In the genomic region with DNA sequence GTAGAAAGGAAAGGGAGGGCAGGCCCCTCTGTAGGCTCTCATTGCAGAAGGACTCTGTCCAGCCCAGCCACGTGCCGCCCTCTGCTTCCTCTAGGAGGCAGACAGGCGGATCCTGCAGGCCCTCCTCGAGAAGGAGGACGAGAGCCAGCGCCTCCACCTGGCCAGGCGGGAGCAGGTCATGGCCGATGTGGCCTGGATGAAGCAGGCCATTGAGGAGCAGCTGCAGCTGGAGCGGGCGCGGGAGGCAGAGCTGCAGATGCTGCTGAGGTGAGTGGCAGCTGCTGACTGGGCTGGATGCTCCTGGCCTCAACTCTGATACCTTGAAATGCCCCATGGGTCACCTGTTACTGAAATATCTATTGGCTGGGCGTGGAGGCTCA, we compare ENCODE assay signal across 8 cellular contexts. TPM values are rescaled to one million over a fixed set of nuclear protein-coding genes. Genes with fewer than 3 reads are reported as not detected.
DNase-seq lines count a peak whose midpoint lies in the region; TF ChIP-seq lines count a peak whose summit lies in the region.

No MANE protein-coding gene starts in this region.

- H3K27ac ChIP-seq in Karpas-422 (ENCODE audit: low read length), result no peak overlapping the region
- H3K27ac ChIP-seq in effector memory CD4-positive, alpha-beta T cell (ENCODE audit: insufficient read depth, low read length, poor library complexity, severe bottlenecking), result no peak overlapping the region

- no peak overlapping the region for H3K4me3 ChIP-seq in Karpas-422 (ENCODE audit: low read length)
- no peak overlapping the region for H3K4me3 ChIP-seq in astrocyte of the cerebellum (ENCODE audit: low read depth, low read length)
- no peak overlapping the region for H3K4me3 ChIP-seq in effector memory CD4-positive, alpha-beta T cell (ENCODE audit: insufficient read depth, low read depth, low read length, poor library complexity, severe bottlenecking)

- no peaks in the 10 kb centered on the region for H3K9me3 Mint-ChIP-seq in nephron progenitor cell

- no peaks in the 10 kb centered on the region for H3K79me2 ChIP-seq in Karpas-422 (ENCODE audit: low read length)

- no peak overlapping the region for H3K4me3 Mint-ChIP-seq in nephron progenitor cell

- no peaks in the 10 kb centered on the region for H3K27me3 ChIP-seq in Karpas-422 (ENCODE audit: low read length)
- no peaks in the 10 kb centered on the region for H3K27me3 ChIP-seq in effector memory CD4-positive, alpha-beta T cell (replicated peaks; ENCODE audit: control insufficient read depth, insufficient read depth, low read length, poor library complexity, severe bottlenecking)

- peak; percentile 38 for TF ChIP-seq CTCF in astrocyte of the cerebellum (IDR thresholded peaks at IDR 0.05; ENCODE audit: low read depth, low read length, missing control alignments)
- peak; percentile 23 for TF ChIP-seq CTCF in nephron progenitor cell (IDR thresholded peaks at IDR 0.05)

- H3K4me1 Mint-ChIP-seq in nephron progenitor cell, result peaks cover 4% of the 10 kb centered on the region

- peaks cover 70% of the 10 kb centered on the region for H3K36me3 Mint-ChIP-seq in nephron progenitor cell (ENCODE audit: low read depth)

- no peak overlapping the region for H3K27ac Mint-ChIP-seq in nephron progenitor cell

- in situ Hi-C loops in astrocyte of the cerebellum (cut with HindIII; ENCODE audit: low sequenced_read_pairs), result no loop called here

- no peaks in the 10 kb centered on the region for H3K9me3 ChIP-seq in Karpas-422 (ENCODE audit: low read length)
- no peaks in the 10 kb centered on the region for H3K9me3 ChIP-seq in effector memory CD4-positive, alpha-beta T cell (ENCODE audit: control insufficient read depth, low read length)

- H3K4me1 ChIP-seq in Karpas-422 (ENCODE audit: low read length), result no peaks in the 10 kb centered on the region
- H3K4me1 ChIP-seq in effector memory CD4-positive, alpha-beta T cell (ENCODE audit: control insufficient read depth, insufficient read depth, low read length, poor library complexity, severe bottlenecking), result no peaks in the 10 kb centered on the region

- no peak overlapping the region for H2AFZ ChIP-seq in Karpas-422 (ENCODE audit: low read length)

- no peak overlapping the region for H3K4me2 ChIP-seq in Karpas-422 (ENCODE audit: low read depth, low read length, poor library complexity, severe bottlenecking)

- H3K36me3 ChIP-seq in Karpas-422 (ENCODE audit: insufficient read depth, low read length), result peaks cover 51% of the 10 kb centered on the region
- H3K36me3 ChIP-seq in effector memory CD4-positive, alpha-beta T cell (ENCODE audit: control insufficient read depth, insufficient read depth, low read length), result peaks cover 75% of the 10 kb centered on the region

- H3K27me3 Mint-ChIP-seq in nephron progenitor cell (ENCODE audit: low read depth, poor library complexity), result no peaks in the 10 kb centered on the region

- no peak overlapping the region for H3K9ac ChIP-seq in Karpas-422 (ENCODE audit: low read length)

- H3K9me2 ChIP-seq in Karpas-422 (replicated peaks; ENCODE audit: insufficient read depth, low read length), result no peaks in the 10 kb centered on the region

- H4K20me1 ChIP-seq in Karpas-422 (ENCODE audit: insufficient read depth, low read depth, low read length), result 0 out of 2 replicates have a peak, but pooled peaks cover 2% of the 10 kb centered on the region

- DNase-seq in DMS53 (lab: John Stamatoyannopoulos, UW), result peak; percentile 74
- DNase-seq in DMS53 treated with DMSO at 0.1 percent for 48 hours (lab: John Stamatoyannopoulos, UW; ENCODE audit: unreplicated experiment), result no peak
- DNase-seq in Karpas-422, result peak; percentile 65
- no peak for DNase-seq in astrocyte of the cerebellum (ENCODE audit: low read depth)
- peak; percentile 34 for DNase-seq in nephron progenitor cell
- DNase-seq in NCI-H2029 treated with DMSO at 0.1 percent for 48 hours (lab: John Stamatoyannopoulos, UW), result no peak
- DNase-seq in effector memory CD4-positive, alpha-beta T cell, result no peak
- no peak for DNase-seq in cerebellar nuclear complex (lab: John Stamatoyannopoulos, UW)

RNA-seq across cellular contexts. Expression of a gene that starts 10.9 kb away (rescaled TPM):
- 11.8 and 17.0 TPM in 2 replicates for total RNA-seq in Karpas-422 (2014; rRNA removed; shearing (Covaris generic); ENCODE audit: low replicate concordance)

RNA-seq across cellular contexts. Expression of a gene that starts 30.6 kb away (rescaled TPM):
- 26.5 and 29.5 TPM in 2 replicates for total RNA-seq in Karpas-422 (2014; rRNA removed; shearing (Covaris generic); ENCODE audit: low replicate concordance)

Comparison
In these comparisons a context has a peak if more than half of its experiments do, and no peak if none do; other contexts are left out.
1. DNase-seq: peak in DMS53 (single experiment), Karpas-422 (single experiment) and nephron progenitor cell (single experiment); none in DMS53 treated with DMSO at 0.1 percent for 48 hours (single experiment), astrocyte of the cerebellum (single experiment), NCI-H2029 treated with DMSO at 0.1 percent for 48 hours (single experiment), effector memory CD4-positive, alpha-beta T cell (0 of 3) and cerebellar nuclear complex (0 of 2).